In the genomic region with DNA sequence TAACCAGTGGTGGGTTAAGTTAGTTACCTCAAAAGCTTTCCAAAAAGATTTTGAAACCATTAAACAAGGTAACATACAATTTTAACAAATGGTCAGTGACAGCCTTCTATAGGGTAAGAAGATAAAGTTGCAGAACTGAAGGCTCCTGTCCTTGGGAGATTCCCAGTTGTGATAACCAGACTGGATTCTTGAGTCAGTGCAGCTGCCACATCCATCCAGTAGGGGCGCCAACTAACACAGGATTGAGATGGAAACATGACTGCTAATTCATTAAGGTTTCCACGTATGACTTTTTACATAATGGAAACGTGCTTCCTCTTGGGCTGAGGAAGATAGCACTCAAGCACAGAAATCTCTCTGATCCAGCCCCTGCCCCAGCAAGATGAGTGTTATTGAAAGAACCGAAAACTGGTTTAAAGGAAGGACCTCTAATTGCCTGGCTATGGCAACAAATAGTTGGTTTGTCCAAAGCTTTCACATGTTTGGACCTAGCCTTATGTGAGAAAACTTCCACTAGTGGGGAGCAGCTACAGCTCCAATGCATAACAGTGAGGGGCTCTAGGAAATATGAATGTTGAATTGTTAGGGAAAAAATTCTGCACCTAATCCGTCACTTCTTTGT, we compare ENCODE assay signal across 8 cellular contexts.
DNase-seq lines count a peak whose midpoint lies in the region; ATAC-seq, FAIRE-seq and TF ChIP-seq lines count a peak whose summit lies in the region.

No MANE protein-coding gene starts in this region.

- H4K20me1 ChIP-seq in SK-N-SH (ENCODE audit: insufficient read depth): no peaks in the 10 kb centered on the region

- 0 out of 2 replicates have a peak, but pooled peaks have one; percentile 14 for TF ChIP-seq RAD21 in SK-N-SH (IDR thresholded peaks at IDR 0.05; ENCODE audit: low read length)

- H3K9me3 ChIP-seq in SK-N-SH (no peaks in the 10 kb centered on the region), kidney (ENCODE audit: control insufficient read depth in 1 of 2, low read length in 2 of 2) (no peaks in the 10 kb centered on the region)

- no peak for TF ChIP-seq EP300 in SK-N-SH (IDR thresholded peaks at IDR 0.05; ENCODE audit: borderline replicate concordance in 1 of 2, low read depth in 1 of 2, low read length in 1 of 2)

- H3K36me3 ChIP-seq in SK-N-SH (replicated peaks in 1 of 2; ENCODE audit: control insufficient read depth in 1 of 2, insufficient read depth in 2 of 2, low read length in 1 of 2) (no peaks in the 10 kb centered on the region), kidney (ENCODE audit: control insufficient read depth in 1 of 2, insufficient read depth in 2 of 2, low read length in 2 of 2) (no peaks in the 10 kb centered on the region)

- H3K4me1 ChIP-seq in SK-N-SH (ENCODE audit: control insufficient read depth in 1 of 2, insufficient read depth in 2 of 2, low read depth in 1 of 2, low read length in 1 of 2): no peaks in the 10 kb centered on the region
- H3K4me1 ChIP-seq in kidney (ENCODE audit: control insufficient read depth in 1 of 2, insufficient read depth in 1 of 2, low read depth in 1 of 2, low read length in 2 of 2): no peaks in the 10 kb centered on the region

- H3K4me3 Mint-ChIP-seq in CD14-positive monocyte: no peak overlapping the region
- no peak overlapping the region for H3K4me3 Mint-ChIP-seq in immature natural killer cell

- no peak overlapping the region for H3K27ac ChIP-seq in C4-2B
- H3K27ac ChIP-seq in SK-N-SH (ENCODE audit: low read depth in 2 of 2, low read length in 1 of 2): no peak overlapping the region
- H3K27ac ChIP-seq in kidney (ENCODE audit: low read depth in 2 of 2, low read length in 2 of 2): no peak overlapping the region

- H3K36me3 Mint-ChIP-seq in CD14-positive monocyte (no peaks in the 10 kb centered on the region), immature natural killer cell (peaks cover 0 to 5% (median 0%) of the 10 kb centered on the region in 3 donors)

- peaks cover 4 to 30% (median 13%) of the 10 kb centered on the region in 7 donors for H3K9me3 Mint-ChIP-seq in CD14-positive monocyte
- peaks cover 0 to 20% (median 9%) of the 10 kb centered on the region in 6 donors for H3K9me3 Mint-ChIP-seq in immature natural killer cell

- no peak overlapping the region for H3K4me2 ChIP-seq in SK-N-SH

- DNase-seq in GM20000 (ENCODE audit: low spot score): peak; percentile 20
- peak; percentile 31 for DNase-seq in SK-N-SH
- DNase-seq in kidney: no peak
- no peak for DNase-seq in CD14-positive monocyte (ENCODE audit: low spot score)
- DNase-seq in NCI-H146 (lab: John Stamatoyannopoulos, UW): no peak
- DNase-seq in immature natural killer cell: no peak

- H3K27me3 Mint-ChIP-seq in CD14-positive monocyte (ENCODE audit: low read depth in 3 of 3) (peaks cover 0 to 3% (median 2%) of the 10 kb centered on the region in 3 donors), immature natural killer cell (ENCODE audit: low read depth in 3 of 3) (peaks cover 0 to 4% (median 3%) of the 10 kb centered on the region in 3 donors)

- H3K4me3 ChIP-seq in SK-N-SH (ENCODE audit: low read depth in 2 of 2, low read length in 1 of 2): peak overlapping the region in 1 of 2 experiments; percentile 22; a peak in 1 of 4 replicates
- no peak overlapping the region for H3K4me3 ChIP-seq in kidney (ENCODE audit: low read length in 2 of 2)

- CTCF ChIA-PET in SK-N-SH (lab: Yijun Ruan, JAX): interaction anchor here (0.7 to 1.6 kb wide), 7 partner anchors 14 to 57 kb away, joined by 3 to 4 read pairs (median 3); no protein-coding TSS in a partner anchor

- no peaks in the 10 kb centered on the region for H3K4me1 Mint-ChIP-seq in CD14-positive monocyte
- no peaks in the 10 kb centered on the region for H3K4me1 Mint-ChIP-seq in immature natural killer cell

- no peak overlapping the region for H2AFZ ChIP-seq in SK-N-SH (ENCODE audit: low read depth)

- intact Hi-C loops in kidney (cut with DNase I) (no loop called here), CD14-positive monocyte (cut with micrococcal nuclease) (no loop called here)

- H3K9ac ChIP-seq in SK-N-SH (no peak overlapping the region), kidney (ENCODE audit: low read length in 2 of 2) (no peak overlapping the region)

- no peaks in the 10 kb centered on the region for H3F3A ChIP-seq in SK-N-SH (replicated peaks; ENCODE audit: insufficient read depth)

- H3K9me2 ChIP-seq in SK-N-SH: no peaks in the 10 kb centered on the region

- no peak for FAIRE-seq in kidney (lab: Jason Lieb, UNC)

- TF ChIP-seq CTCF in C4-2B (conservative IDR thresholded peaks at IDR 0.05) (peak; percentile 91), GM20000 (IDR thresholded peaks at IDR 0.05; ENCODE audit: extremely low read depth, missing control alignments) (peak; percentile 24), SK-N-SH (IDR thresholded peaks at IDR 0.05) (peak; percentile 73), kidney (IDR thresholded peaks at IDR 0.05; ENCODE audit: borderline replicate concordance, extremely low read depth, insufficient read depth) (peak; percentile 24), CD14-positive monocyte (IDR thresholded peaks at IDR 0.05) (no peak)

- WGBS in SK-N-SH (ENCODE audit: low lambda C conversion rate): 8% methylated on average over 5 of the region's 5 CpGs

- no peaks in the 10 kb centered on the region for H3K79me2 ChIP-seq in SK-N-SH (ENCODE audit: insufficient read depth)

- POLR2A ChIA-PET in SK-N-SH (lab: Yijun Ruan, JAX): no interaction called here

- no peak overlapping the region for H3K27ac Mint-ChIP-seq in CD14-positive monocyte
- no peak overlapping the region for H3K27ac Mint-ChIP-seq in immature natural killer cell

- no peak for ATAC-seq in GM18498 (IDR thresholded peaks at IDR 0.05; ENCODE audit: unreplicated experiment)

- no peaks in the 10 kb centered on the region for H3K27me3 ChIP-seq in SK-N-SH (ENCODE audit: insufficient read depth)

TF ChIP-seq in SK-N-SH, 30 proteins besides CTCF, POLR2A, EP300 and RAD21:
- TF ChIP-seq RCOR1 (IDR thresholded peaks at IDR 0.05; ENCODE audit: low read length) (no peak), CHD2 (IDR thresholded peaks at IDR 0.05; ENCODE audit: low read length, partially characterized antibody) (no peak), NRF1 (IDR thresholded peaks at IDR 0.05; ENCODE audit: low read depth, low read length) (no peak), MXI1 (IDR thresholded peaks at IDR 0.05; ENCODE audit: low read depth, low read length) (no peak), POLR2AphosphoS5 (IDR thresholded peaks at IDR 0.05; ENCODE audit: low read depth, low read length) (no peak), GATA2 (CRISPR knock-in tag; IDR thresholded peaks at IDR 0.05) (no peak), NFIC (IDR thresholded peaks at IDR 0.05; ENCODE audit: borderline replicate concordance) (no peak), JUND (IDR thresholded peaks at IDR 0.05) (no peak), RFX5 (IDR thresholded peaks at IDR 0.05; ENCODE audit: low read length) (no peak)
- TF ChIP-seq, protein P1, sequence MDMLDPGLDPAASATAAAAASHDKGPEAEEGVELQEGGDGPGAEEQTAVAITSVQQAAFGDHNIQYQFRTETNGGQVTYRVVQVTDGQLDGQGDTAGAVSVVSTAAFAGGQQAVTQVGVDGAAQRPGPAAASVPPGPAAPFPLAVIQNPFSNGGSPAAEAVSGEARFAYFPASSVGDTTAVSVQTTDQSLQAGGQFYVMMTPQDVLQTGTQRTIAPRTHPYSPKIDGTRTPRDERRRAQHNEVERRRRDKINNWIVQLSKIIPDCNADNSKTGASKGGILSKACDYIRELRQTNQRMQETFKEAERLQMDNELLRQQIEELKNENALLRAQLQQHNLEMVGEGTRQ (IDR thresholded peaks at IDR 0.05; ENCODE audit: borderline replicate concordance, low read depth, low read length): no peak

Comparison
In these comparisons a context has a peak if more than half of its experiments do, and no peak if none do; other contexts are left out.
1. DNase-seq: peak in GM20000 (single experiment) and SK-N-SH (single experiment); none in kidney (single experiment), CD14-positive monocyte (single experiment), NCI-H146 (single experiment) and immature natural killer cell (0 of 3).